Comparison of ENCODE assay signal across 39 cellular contexts in genomic region chr5:16725575-16725974, GRCh38.
"Had no signal": no experiment of that assay in that cellular context is flagged by ENCODE, and none has a peak within 500 bp of the region (broad histone marks: within the 10 kb centered on the region; RNA-seq: fewer than 3 reads in every experiment).

No MANE protein-coding gene starts in this region.

- H3K36me3 Mint-ChIP-seq: activated CD4-positive, alpha-beta memory T cell treated with anti-CD3 and anti-CD28 coated beads for 36 hours had no signal

- H3K4me3 Mint-ChIP-seq: activated B cell treated with CpG ODN at 0.5 μM for 24 hours; activated CD4-positive, alpha-beta memory T cell treated with anti-CD3 and anti-CD28 coated beads for 36 hours; activated CD4-positive, alpha-beta T cell treated with anti-CD3 and anti-CD28 coated beads, Interleukin-2, amount 10 ng/mL, durations not matched to agents 24 days and 14 days; activated CD8-positive, alpha-beta T cell treated with anti-CD3 and anti-CD28 coated beads for 36 hours; activated naive CD4-positive, alpha-beta T cell treated with anti-CD3 and anti-CD28 coated beads for 36 hours; activated naive CD8-positive, alpha-beta T cell treated with anti-CD3 and anti-CD28 coated beads for 36 hours; activated T-cell treated with anti-CD3 and anti-CD28 coated beads, Interleukin-2, amount 50 U/mL, for 4 hours; activated T-cell treated with anti-CD3 and anti-CD28 coated beads, Interleukin-2, amount 50 U/mL, for 72 hours; activated T-helper 1 cell treated with anti-CD3 and anti-CD28 coated beads, Interleukin-12 subunit alpha, Interleukin-12 subunit beta, Interleukin-2, Interleukin-4 antibody, amounts not matched to agents 30 ng/mL and 10 ng/mL and 1 ng/mL, durations not matched to agents 14 hours and 24 hours and 36 hours; activated T-helper 17 cell treated with anti-CD3 and anti-CD28 coated beads, Interleukin-2, amount 50 U/mL, for 72 hours; central memory CD8-positive, alpha-beta T cell; T-helper 1 cell treated with Interleukin-12 subunit alpha and Interleukin-12 subunit beta and Interleukin-4 antibody, amounts not matched to agents 30 μg/mL and 1 μg/mL, for 36 hours; T-helper 2 cell treated with Interferon-gamma antibody and Interleukin-4, amounts not matched to agents 5 μg/mL and 100 μg/mL, for 36 hours had no signal

- H3K9me3 Mint-ChIP-seq: activated B cell treated with CpG ODN at 0.5 μM for 24 hours; activated CD4-positive, alpha-beta T cell treated with anti-CD3 and anti-CD28 coated beads, Interleukin-2, amount 10 ng/mL, durations not matched to agents 24 days and 14 days; activated naive CD8-positive, alpha-beta T cell treated with anti-CD3 and anti-CD28 coated beads for 36 hours; activated T-helper 17 cell treated with anti-CD3 and anti-CD28 coated beads, Interleukin-2, amount 50 U/mL, for 72 hours; T-helper 1 cell treated with Interleukin-12 subunit alpha and Interleukin-12 subunit beta and Interleukin-4 antibody, amounts not matched to agents 30 μg/mL and 1 μg/mL, for 36 hours; T-helper 2 cell treated with Interferon-gamma antibody and Interleukin-4, amounts not matched to agents 5 μg/mL and 100 μg/mL, for 36 hours had no signal

- ATAC-seq: activated CD8-positive, alpha-beta T cell treated with anti-CD3 and anti-CD28 coated beads for 36 hours; activated naive CD4-positive, alpha-beta T cell treated with anti-CD3 and anti-CD28 coated beads, Interleukin-2, amount 50 U/mL, for 72 hours; activated T-cell treated with anti-CD3 and anti-CD28 coated beads, Interleukin-2, amount 50 U/mL, for 4 hours; activated T-helper 17 cell treated with anti-CD3 and anti-CD28 coated beads, Interleukin-2, amount 50 U/mL, for 72 hours; body of pancreas had no signal

- H3K4me1 ChIP-seq: adrenal gland had no signal

- H3K27ac Mint-ChIP-seq: activated B cell treated with CpG ODN at 0.5 μM for 24 hours; activated CD4-positive, alpha-beta memory T cell treated with anti-CD3 and anti-CD28 coated beads for 36 hours; activated CD4-positive, alpha-beta T cell treated with anti-CD3 and anti-CD28 coated beads, Interleukin-2, amount 10 ng/mL, durations not matched to agents 24 days and 14 days; activated CD8-positive, alpha-beta T cell treated with anti-CD3 and anti-CD28 coated beads for 36 hours; activated naive CD4-positive, alpha-beta T cell treated with anti-CD3 and anti-CD28 coated beads for 36 hours; activated naive CD4-positive, alpha-beta T cell treated with anti-CD3 and anti-CD28 coated beads, Interleukin-2, amount 50 U/mL, for 72 hours; activated naive CD8-positive, alpha-beta T cell treated with anti-CD3 and anti-CD28 coated beads for 36 hours; activated T-cell treated with anti-CD3 and anti-CD28 coated beads, Interleukin-2, amount 50 U/mL, for 72 hours; activated T-helper 1 cell treated with anti-CD3 and anti-CD28 coated beads, Interleukin-12 subunit alpha, Interleukin-12 subunit beta, Interleukin-2, Interleukin-4 antibody, amounts not matched to agents 30 ng/mL and 10 ng/mL and 1 ng/mL, durations not matched to agents 14 hours and 24 hours and 36 hours; activated T-helper 17 cell treated with anti-CD3 and anti-CD28 coated beads, Interleukin-2, amount 50 U/mL, for 72 hours; T-helper 1 cell treated with Interleukin-12 subunit alpha and Interleukin-12 subunit beta and Interleukin-4 antibody, amounts not matched to agents 30 μg/mL and 1 μg/mL, for 36 hours; T-helper 2 cell treated with Interferon-gamma antibody and Interleukin-4, amounts not matched to agents 5 μg/mL and 100 μg/mL, for 36 hours had no signal

- DNase-seq: activated B cell treated with CpG ODN at 0.5 μM for 24 hours; activated CD4-positive, alpha-beta memory T cell treated with anti-CD3 and anti-CD28 coated beads for 36 hours; activated CD4-positive, alpha-beta T cell treated with anti-CD3 and anti-CD28 coated beads for 4 hours; activated CD4-positive, alpha-beta T cell treated with anti-CD3 and anti-CD28 coated beads, Interleukin-2, amount 10 ng/mL, durations not matched to agents 24 days and 14 days; activated CD4-positive, alpha-beta T cell treated with anti-CD3 and anti-CD28 coated beads, Interleukin-2, amount 50 U/mL, for 1 hour; activated CD4-positive, alpha-beta T cell treated with anti-CD3 and anti-CD28 coated beads, Interleukin-2, amount 50 U/mL, for 4 hours; activated CD4-positive, CD25-positive, alpha-beta regulatory T cell treated with anti-CD3 and anti-CD28 coated beads, Interleukin-2, amount 50 U/mL, for 72 hours; activated CD8-positive, alpha-beta memory T cell treated with anti-CD3 and anti-CD28 coated beads, Interleukin-2, amount 50 U/mL, for 4 hours; activated CD8-positive, alpha-beta T cell treated with anti-CD3 and anti-CD28 coated beads for 36 hours; activated effector memory CD4-positive, alpha-beta T cell treated with anti-CD3 and anti-CD28 coated beads, Interleukin-2, amount 50 U/mL, for 16 hours; activated gamma-delta T cell treated with Interleukin-2 at 50 U/mL for 16 hours; activated naive CD4-positive, alpha-beta T cell; activated naive CD4-positive, alpha-beta T cell treated with anti-CD3 and anti-CD28 coated beads for 36 hours; activated naive CD4-positive, alpha-beta T cell treated with anti-CD3 and anti-CD28 coated beads, Interleukin-2, amount 50 U/mL, for 16 hours; activated naive CD8-positive, alpha-beta T cell treated with anti-CD3 and anti-CD28 coated beads for 36 hours; activated T-cell treated with anti-CD3 and anti-CD28 coated beads for 4 hours; activated T-cell treated with anti-CD3 and anti-CD28 coated beads, Interleukin-2, amount 50 U/mL, for 1 hour; activated T-cell treated with anti-CD3 and anti-CD28 coated beads, Interleukin-2, amount 50 U/mL, for 4 hours; activated T-cell treated with anti-CD3 and anti-CD28 coated beads, Interleukin-2, amount 50 U/mL, for 72 hours; adrenal gland; amniotic stem cell; aorta; body of pancreas; caudate nucleus; cerebellar nuclear complex; T-helper 1 cell; T-helper 2 cell; T-helper 9 cell had no signal

- FAIRE-seq: astrocyte, bronchial epithelial cell, TTC549 had no signal

- H3K4me3 ChIP-seq: adrenal gland, body of pancreas, cardiac muscle cell had no signal

- H3K27ac ChIP-seq: adrenal gland, body of pancreas, cardiac muscle cell, VCaP had no signal

- H3K4me1 Mint-ChIP-seq: central memory CD8-positive, alpha-beta T cell had no signal

- H3K9me3 ChIP-seq: adrenal gland, body of pancreas had no signal

- H3K27me3 ChIP-seq: adrenal gland, body of pancreas, cardiac muscle cell had no signal

- H3K27me3 Mint-ChIP-seq: activated CD4-positive, alpha-beta T cell treated with anti-CD3 and anti-CD28 coated beads, Interleukin-2, amount 10 ng/mL, durations not matched to agents 24 days and 14 days; activated naive CD8-positive, alpha-beta T cell treated with anti-CD3 and anti-CD28 coated beads for 36 hours; central memory CD8-positive, alpha-beta T cell had no signal

- H3K36me3 ChIP-seq: adrenal gland, cardiac muscle cell had no signal
